Comparison of ENCODE assay signal across 19 cellular contexts in genomic region chr9:2367970-2368369, GRCh38.
DNase-seq lines count a peak whose midpoint lies in the region; ATAC-seq and TF ChIP-seq lines count a peak whose summit lies in the region.
"Had no signal": no experiment of that assay in that cellular context is flagged by ENCODE, and none has a peak within 500 bp of the region (broad histone marks: within the 10 kb centered on the region; RNA-seq: fewer than 3 reads in every experiment).

No MANE protein-coding gene starts in this region.

- peak; percentile 3 for DNase-seq in SIG-M5 treated with dmso at 0.1 percent for 504 hours (lab: John Stamatoyannopoulos, UW; ENCODE audit: unreplicated experiment)
- no peak for DNase-seq in SIG-M5 (lab: John Stamatoyannopoulos, UW)
- peak; percentile 35 for DNase-seq in HT-29 (ENCODE audit: low spot score)
- no peak for DNase-seq in chondrocyte (ENCODE audit: low spot score)
- DNase-seq in retinal pigment epithelial cell (ENCODE audit: low read depth), result no peak
- DNase-seq in NCI-H510A (lab: John Stamatoyannopoulos, UW), result no peak
- DNase-seq in GM13977 (ENCODE audit: low spot score), result no peak
- DNase-seq: activated CD4-positive, alpha-beta T cell treated with anti-CD3 and anti-CD28 coated beads for 1 hour; activated CD8-positive, alpha-beta memory T cell treated with anti-CD3 and anti-CD28 coated beads, Interleukin-2, amount 10 ng/mL, durations not matched to agents 7 days and 5 days; activated gamma-delta T cell treated with Interleukin-2 at 50 U/mL for 16 hours; CD8-positive, alpha-beta memory T cell; NCI-H2081 treated with DMSO at 0.1 percent for 48 hours; NCI-H82; stimulated activated CD4-positive, alpha-beta T cell treated with anti-CD3 and anti-CD28 coated beads, Interleukin-4, amount 100 ng/mL, for 4 hours; T-helper 17 cell; trophoblast cell had no signal

- no peak overlapping the region for H3K27ac Mint-ChIP-seq in chondrocyte (ENCODE audit: unreplicated experiment)
- H3K27ac Mint-ChIP-seq: activated CD8-positive, alpha-beta memory T cell treated with anti-CD3 and anti-CD28 coated beads, Interleukin-2, amount 10 ng/mL, durations not matched to agents 7 days and 5 days; CD8-positive, alpha-beta memory T cell; T-helper 17 cell had no signal

- no peak for ATAC-seq in HG03175 (IDR thresholded peaks at IDR 0.05; ENCODE audit: unreplicated experiment)
- ATAC-seq: activated CD8-positive, alpha-beta memory T cell treated with anti-CD3 and anti-CD28 coated beads, Interleukin-2, amount 10 ng/mL, durations not matched to agents 7 days and 5 days; left lung; T-helper 17 cell had no signal

- H3K4me1 Mint-ChIP-seq in chondrocyte (ENCODE audit: low read depth), result no peaks in the 10 kb centered on the region
- H3K4me1 Mint-ChIP-seq: activated CD8-positive, alpha-beta memory T cell treated with anti-CD3 and anti-CD28 coated beads, Interleukin-2, amount 10 ng/mL, durations not matched to agents 7 days and 5 days; CD8-positive, alpha-beta memory T cell; T-helper 17 cell had no signal

- H3K4me3 ChIP-seq in retinal pigment epithelial cell (ENCODE audit: low read length), result no peak overlapping the region
- H3K4me3 ChIP-seq: ascending aorta, left lung had no signal

- H3K4me3 Mint-ChIP-seq in chondrocyte (ENCODE audit: unreplicated experiment), result no peak overlapping the region
- H3K4me3 Mint-ChIP-seq: activated CD8-positive, alpha-beta memory T cell treated with anti-CD3 and anti-CD28 coated beads, Interleukin-2, amount 10 ng/mL, durations not matched to agents 7 days and 5 days; CD8-positive, alpha-beta memory T cell; T-helper 17 cell had no signal

- peaks cover 3% of the 10 kb centered on the region for H3K36me3 Mint-ChIP-seq in chondrocyte (ENCODE audit: low read depth)
- H3K36me3 Mint-ChIP-seq: activated CD8-positive, alpha-beta memory T cell treated with anti-CD3 and anti-CD28 coated beads, Interleukin-2, amount 10 ng/mL, durations not matched to agents 7 days and 5 days; CD8-positive, alpha-beta memory T cell had no signal

- in situ Hi-C loops in GM13977 (cut with MboI; ENCODE audit: low pct_unique_long_range_greater_than_20kb, low sequenced_read_pairs, unreplicated experiment), result no loop called here

- H3K27me3 Mint-ChIP-seq in chondrocyte (ENCODE audit: low read depth), result peaks cover 1% of the 10 kb centered on the region

- peaks cover 11% of the 10 kb centered on the region for H3K9me3 Mint-ChIP-seq in chondrocyte (ENCODE audit: low read depth)
- H3K9me3 Mint-ChIP-seq: CD8-positive, alpha-beta memory T cell had no signal

- TF ChIP-seq CTCF in chondrocyte (IDR thresholded peaks at IDR 0.05) (peak; percentile 7), retinal pigment epithelial cell (conservative IDR thresholded peaks at IDR 0.05; ENCODE audit: low read depth, low read length) (peak; percentile 12), GM13977 (IDR thresholded peaks at IDR 0.05; ENCODE audit: extremely low read depth, insufficient read depth, missing control alignments) (no peak)

Comparison
In these comparisons a context has a peak if more than half of its experiments do, and no peak if none do; other contexts are left out.
1. DNase-seq: peak in SIG-M5 treated with dmso at 0.1 percent for 504 hours (single experiment) and HT-29 (single experiment); none in SIG-M5 (single experiment), chondrocyte (single experiment), retinal pigment epithelial cell (single experiment), NCI-H510A (single experiment) and GM13977 (single experiment).